In the genomic region with DNA sequence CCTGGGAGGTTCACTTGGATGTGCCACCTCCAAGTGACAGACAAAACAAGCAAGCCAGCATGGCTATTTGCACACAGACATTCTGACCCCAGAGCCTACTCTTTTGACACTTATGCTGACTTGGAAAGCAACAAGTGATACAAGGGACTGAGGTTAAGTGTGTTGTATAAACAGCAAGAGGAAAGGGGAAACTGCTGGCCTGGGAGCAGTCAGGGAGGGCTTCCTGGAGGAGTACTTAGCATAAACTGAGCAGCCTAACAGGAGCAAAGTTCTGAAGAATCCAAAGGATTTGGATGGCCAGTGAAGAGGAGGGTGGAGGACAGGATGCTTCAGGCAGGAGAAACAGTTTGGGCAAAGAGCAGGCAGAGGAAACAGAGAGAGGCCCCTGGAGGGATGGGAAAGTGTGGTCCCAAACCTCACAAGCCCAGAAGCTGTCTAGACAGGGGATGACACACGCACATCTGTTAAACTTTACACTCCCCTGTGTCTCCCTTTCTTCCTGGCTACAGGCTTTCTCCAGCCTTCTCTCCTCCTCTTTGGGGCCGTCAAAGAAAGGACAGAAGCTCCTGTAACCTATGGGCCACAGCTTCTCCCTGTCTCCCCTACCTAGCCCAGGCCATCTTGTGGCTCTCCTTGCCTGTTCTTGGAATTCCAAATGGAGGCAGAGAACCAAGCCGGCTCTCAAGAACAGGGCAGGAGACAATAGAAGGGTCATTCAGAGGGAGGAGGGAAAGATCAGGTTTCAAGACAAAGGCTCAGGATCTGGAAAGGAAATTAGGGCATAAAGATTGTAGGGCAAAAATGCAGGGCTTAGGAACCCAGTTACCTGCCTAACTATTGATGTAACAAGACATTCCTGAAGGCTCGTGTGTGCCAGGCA, we compare ENCODE assay signal across 16 cellular contexts. TPM values are rescaled to one million over a fixed set of nuclear protein-coding genes. Genes with fewer than 3 reads are reported as not detected.
A peak's percentile ranks its signal among the peaks of the same experiment; 100 is the strongest.
DNase-seq lines count a peak whose midpoint lies in the region; TF ChIP-seq lines count a peak whose summit lies in the region.
"Had no signal": no experiment of that assay in that cellular context is flagged by ENCODE, and none has a peak within 500 bp of the region (broad histone marks: within the 10 kb centered on the region; RNA-seq: fewer than 3 reads in every experiment).

No MANE protein-coding gene starts in this region.

- H3K4me3 Mint-ChIP-seq in CD14-positive monocyte (peak overlapping the region; percentile 61 to 67), neural progenitor cell (peak overlapping the region; percentile 25), osteocyte (ENCODE audit: unreplicated experiment) (no peak overlapping the region)
- H3K4me3 Mint-ChIP-seq: activated CD4-positive, alpha-beta T cell treated with anti-CD3 and anti-CD28 coated beads for 36 hours; activated T-helper 1 cell treated with anti-CD3 and anti-CD28 coated beads, Interleukin-12 subunit alpha, Interleukin-12 subunit beta, Interleukin-2, Interleukin-4 antibody, amounts not matched to agents 30 ng/mL and 10 ng/mL and 1 ng/mL, durations not matched to agents 14 hours and 24 hours and 36 hours; B cell had no signal

- H3K9me3 ChIP-seq in HUES48 (ENCODE audit: control insufficient read depth, insufficient read depth, low read length) (no peaks in the 10 kb centered on the region), neural progenitor cell (ENCODE audit: low read depth) (no peaks in the 10 kb centered on the region), WERI-Rb-1 (ENCODE audit: severe bottlenecking) (no peaks in the 10 kb centered on the region)
- H3K9me3 ChIP-seq: ascending aorta had no signal

- H4K20me1 ChIP-seq in neural progenitor cell (ENCODE audit: low read depth), result peaks cover 7% of the 10 kb centered on the region

- peaks cover 0 to 4% (median 0%) of the 10 kb centered on the region in 7 donors for H3K9me3 Mint-ChIP-seq in CD14-positive monocyte
- H3K9me3 Mint-ChIP-seq in neural progenitor cell, result peaks cover 6% of the 10 kb centered on the region
- H3K9me3 Mint-ChIP-seq in osteocyte (ENCODE audit: unreplicated experiment), result no peaks in the 10 kb centered on the region
- H3K9me3 Mint-ChIP-seq: activated T-helper 1 cell treated with anti-CD3 and anti-CD28 coated beads, Interleukin-12 subunit alpha, Interleukin-12 subunit beta, Interleukin-2, Interleukin-4 antibody, amounts not matched to agents 30 ng/mL and 10 ng/mL and 1 ng/mL, durations not matched to agents 14 hours and 24 hours and 36 hours had no signal

- H3K36me3 ChIP-seq in HUES48 (ENCODE audit: control insufficient read depth, insufficient read depth, low read length) (no peaks in the 10 kb centered on the region), neural progenitor cell (no peaks in the 10 kb centered on the region), WERI-Rb-1 (no peaks in the 10 kb centered on the region)
- H3K36me3 ChIP-seq: ascending aorta, lower lobe of right lung had no signal

- H3K27me3 Mint-ChIP-seq in CD14-positive monocyte (ENCODE audit: low read depth in 3 of 3) (peaks cover 0 to 13% (median 1%) of the 10 kb centered on the region in 3 donors), neural progenitor cell (ENCODE audit: insufficient read depth, low read depth) (peaks cover 6% of the 10 kb centered on the region), osteocyte (ENCODE audit: unreplicated experiment) (peaks cover 48% of the 10 kb centered on the region)

- H3K4me3 ChIP-seq in HUES48 (ENCODE audit: low read depth, low read length), result no peak overlapping the region
- no peak overlapping the region for H3K4me3 ChIP-seq in neural progenitor cell
- no peak overlapping the region for H3K4me3 ChIP-seq in WERI-Rb-1 (ENCODE audit: low read depth, low read length)
- H3K4me3 ChIP-seq: ascending aorta, lower lobe of right lung had no signal

- H3F3A ChIP-seq in neural progenitor cell (ENCODE audit: low read depth), result peaks cover 26% of the 10 kb centered on the region

- intact Hi-C loops in CD14-positive monocyte (cut with micrococcal nuclease), result loop anchor here in 1 of 2 donors (5.0 kb wide), 1 partner anchor 39 kb away; no protein-coding TSS in a partner anchor

- H3K27ac Mint-ChIP-seq in CD14-positive monocyte (peak overlapping the region; percentile 85 to 96 (median 93)), neural progenitor cell (peak overlapping the region; percentile 62), osteocyte (ENCODE audit: unreplicated experiment) (no peak overlapping the region)
- H3K27ac Mint-ChIP-seq: activated CD4-positive, alpha-beta T cell treated with anti-CD3 and anti-CD28 coated beads for 36 hours; activated T-helper 1 cell treated with anti-CD3 and anti-CD28 coated beads, Interleukin-12 subunit alpha, Interleukin-12 subunit beta, Interleukin-2, Interleukin-4 antibody, amounts not matched to agents 30 ng/mL and 10 ng/mL and 1 ng/mL, durations not matched to agents 14 hours and 24 hours and 36 hours; B cell had no signal

- H3K36me3 Mint-ChIP-seq in CD14-positive monocyte (peaks cover 66 to 81% of the 10 kb centered on the region in 2 donors), neural progenitor cell (peaks cover 5% of the 10 kb centered on the region), osteocyte (ENCODE audit: unreplicated experiment) (peaks cover 2% of the 10 kb centered on the region)

- H3K4me1 ChIP-seq in HUES48 (ENCODE audit: control insufficient read depth, insufficient read depth, low read length) (peaks cover 16% of the 10 kb centered on the region), neural progenitor cell (peaks cover 33% of the 10 kb centered on the region)
- H3K4me1 ChIP-seq: ascending aorta had no signal

- H3K9ac ChIP-seq in HUES48 (ENCODE audit: low read depth, low read length), result no peak overlapping the region
- no peak overlapping the region for H3K9ac ChIP-seq in neural progenitor cell

- H3K27me3 ChIP-seq in HUES48 (ENCODE audit: control insufficient read depth, insufficient read depth, low read length), result no peaks in the 10 kb centered on the region
- H3K27me3 ChIP-seq in neural progenitor cell, result no peaks in the 10 kb centered on the region
- no peaks in the 10 kb centered on the region for H3K27me3 ChIP-seq in WERI-Rb-1 (ENCODE audit: insufficient read depth, low read depth, severe bottlenecking)
- H3K27me3 ChIP-seq: ascending aorta had no signal

- no peak overlapping the region for H2AFZ ChIP-seq in neural progenitor cell (replicated peaks)

- no peaks in the 10 kb centered on the region for H3K79me2 ChIP-seq in neural progenitor cell (ENCODE audit: low read depth)

- peak overlapping the region; percentile 51 for H3K4me2 ChIP-seq in neural progenitor cell

- DNase-seq in CD14-positive monocyte (ENCODE audit: low spot score), result no peak
- DNase-seq in dermis blood vessel endothelial cell, result peak; percentile 78
- peak; percentile 82 for DNase-seq in neural progenitor cell (ENCODE audit: low spot score)
- no peak for DNase-seq in osteocyte (ENCODE audit: extremely low spot score, unreplicated experiment)
- no peak for DNase-seq in WERI-Rb-1
- no peak for DNase-seq in NOMO-1 treated with dmso at 0.1 percent for 144 hours (lab: John Stamatoyannopoulos, UW; ENCODE audit: unreplicated experiment)
- no peak for DNase-seq in NCI-H1694 treated with DMSO at 0.1 percent for 48 hours (lab: John Stamatoyannopoulos, UW)
- DNase-seq: activated CD4-positive, alpha-beta T cell treated with anti-CD3 and anti-CD28 coated beads for 36 hours; effector memory CD4-positive, alpha-beta T cell; lower lobe of right lung; NCI-H1105; NCI-H774 had no signal

- TF ChIP-seq CTCF in CD14-positive monocyte (IDR thresholded peaks at IDR 0.05), result no peak
- no peak for TF ChIP-seq CTCF in neural progenitor cell (IDR thresholded peaks at IDR 0.05)
- TF ChIP-seq CTCF in osteocyte (IDR thresholded peaks at IDR 0.05), result no peak
- TF ChIP-seq CTCF in WERI-Rb-1 (IDR thresholded peaks at IDR 0.05; ENCODE audit: low read depth, low read length), result no peak

- H3K4me1 Mint-ChIP-seq in CD14-positive monocyte (peaks cover 94% of the 10 kb centered on the region), neural progenitor cell (peaks cover 55% of the 10 kb centered on the region), osteocyte (ENCODE audit: unreplicated experiment) (peaks cover 3% of the 10 kb centered on the region)
- H3K4me1 Mint-ChIP-seq: activated CD4-positive, alpha-beta T cell treated with anti-CD3 and anti-CD28 coated beads for 36 hours; B cell had no signal

- peak overlapping the region; percentile 42 for H3K27ac ChIP-seq in HUES48 (ENCODE audit: low read depth, low read length)
- H3K27ac ChIP-seq in neural progenitor cell, result peak overlapping the region; percentile 84
- no peak overlapping the region; the same call in 1 of the 2 replicates for H3K27ac ChIP-seq in WERI-Rb-1
- H3K27ac ChIP-seq: ascending aorta, lower lobe of right lung had no signal

RNA-seq across cellular contexts. Expression of gene SULF2, which starts 19.3 kb away (rescaled TPM):
- polyA plus RNA-seq in CD14-positive monocyte, result 10 to 100 TPM; 60.3 to 75.5 TPM
- total RNA-seq in dermis blood vessel endothelial cell (92.1 and 131 TPM in 2 replicates), neural progenitor cell (ENCODE audit: low replicate concordance) (24.0 and 38.0 TPM in 2 replicates), osteocyte (39.1 and 40.4 TPM in 2 replicates)

Comparison
In these comparisons a context has a peak if more than half of its experiments do, and no peak if none do; other contexts are left out.
1. DNase-seq: peak in dermis blood vessel endothelial cell (single experiment) and neural progenitor cell (single experiment); none in CD14-positive monocyte (single experiment), osteocyte (single experiment), WERI-Rb-1 (single experiment), NOMO-1 treated with dmso at 0.1 percent for 144 hours (single experiment) and NCI-H1694 treated with DMSO at 0.1 percent for 48 hours (single experiment).